ENCODE assay signal across 25 cellular contexts in genomic region chr20:24095303-24095702, GRCh38.
DNase-seq lines count a peak whose midpoint lies in the region; ATAC-seq, FAIRE-seq and TF ChIP-seq lines count a peak whose summit lies in the region.
"Had no signal": no experiment of that assay in that cellular context is flagged by ENCODE, and none has a peak within 500 bp of the region (broad histone marks: within the 10 kb centered on the region; RNA-seq: fewer than 3 reads in every experiment).

No MANE protein-coding gene starts in this region.

- H3K36me3 ChIP-seq in body of pancreas (replicated peaks in 1 of 2; ENCODE audit: insufficient read depth in 1 of 2, low read depth in 2 of 2) = no peaks in the 10 kb centered on the region
- H3K36me3 ChIP-seq: BE2C; BLaER1 treated with 17β-estradiol and CSF1 and Interleukin-3, amounts not matched to agents 10 nM and 100 nM; HAP-1 had no signal

- no peaks in the 10 kb centered on the region for H3K27me3 ChIP-seq in body of pancreas
- H3K27me3 ChIP-seq: BE2C; BLaER1 treated with 17β-estradiol and CSF1 and Interleukin-3, amounts not matched to agents 10 nM and 100 nM had no signal

- H3K4me1 Mint-ChIP-seq in stimulated activated naive CD8-positive, alpha-beta T cell treated with anti-CD3 and anti-CD28 coated beads, Interleukin-15, amount 100 ng/mL, for 72 hours = peaks cover 2% of the 10 kb centered on the region
- H3K4me1 Mint-ChIP-seq in mesothelial cell of epicardium = peaks cover 56% of the 10 kb centered on the region
- H3K4me1 Mint-ChIP-seq in activated CD4-positive, alpha-beta T cell treated with anti-CD3 and anti-CD28 coated beads, Interleukin-2, amount 10 ng/mL, durations not matched to agents 7 days and 5 days = peaks cover 8% of the 10 kb centered on the region
- H3K4me1 Mint-ChIP-seq: CD14-positive monocyte had no signal

- peaks cover 18% of the 10 kb centered on the region for H3K4me1 ChIP-seq in body of pancreas
- H3K4me1 ChIP-seq: BE2C; BLaER1 treated with 17β-estradiol and CSF1 and Interleukin-3, amounts not matched to agents 10 nM and 100 nM; HAP-1 had no signal

- no peak for DNase-seq in stimulated activated naive CD8-positive, alpha-beta T cell treated with anti-CD3 and anti-CD28 coated beads, Interleukin-15, Interleukin-2, amounts not matched to agents 100 U/mL and 50 U/mL, for 24 hours
- no peak for DNase-seq in stimulated activated naive CD8-positive, alpha-beta T cell treated with anti-CD3 and anti-CD28 coated beads, Interleukin-15, amount 100 ng/mL, for 72 hours
- no peak for DNase-seq in body of pancreas
- DNase-seq in mesothelial cell of epicardium (ENCODE audit: low spot score in 2 of 2, unreplicated experiment in 2 of 2) = no peak
- DNase-seq in activated CD4-positive, alpha-beta T cell treated with anti-CD3 and anti-CD28 coated beads, Interleukin-2, amount 10 ng/mL, durations not matched to agents 7 days and 5 days = no peak
- no peak for DNase-seq in stimulated activated naive CD4-positive, alpha-beta T cell (lab: John Stamatoyannopoulos, UW)
- no peak for DNase-seq in frontal cortex (ENCODE audit: low spot score in 2 of 2)
- DNase-seq: 8988T; ACHN; AML-193; BE2C; CD4-positive, alpha-beta T cell; CD8-positive, alpha-beta memory T cell; DMS 273 treated with DMSO at 0.1 percent for 48 hours; GF-D8; HFFc6 had no signal

- TF ChIP-seq CTCF in body of pancreas (IDR thresholded peaks at IDR 0.05) (no peak), mesothelial cell of epicardium (IDR thresholded peaks at IDR 0.05; ENCODE audit: unreplicated experiment) (no peak)

- TF ChIP-seq POLR2A in body of pancreas (IDR thresholded peaks at IDR 0.05) = no peak

- CTCF ChIA-PET in activated CD4-positive, alpha-beta T cell treated with anti-CD3 and anti-CD28 coated beads, Interleukin-2, amount 10 ng/mL, durations not matched to agents 7 days and 5 days (lab: Charles Lee) = interaction anchor here (0.6 to 0.8 kb wide), 2 partner anchors 32 to 833 kb away, joined by 3 read pairs; no protein-coding TSS in a partner anchor

- H3K9me3 Mint-ChIP-seq in stimulated activated naive CD8-positive, alpha-beta T cell treated with anti-CD3 and anti-CD28 coated beads, Interleukin-15, amount 100 ng/mL, for 72 hours = no peaks in the 10 kb centered on the region
- H3K9me3 Mint-ChIP-seq in mesothelial cell of epicardium = no peaks in the 10 kb centered on the region
- H3K9me3 Mint-ChIP-seq in activated CD4-positive, alpha-beta T cell treated with anti-CD3 and anti-CD28 coated beads, Interleukin-2, amount 10 ng/mL, durations not matched to agents 7 days and 5 days = no peaks in the 10 kb centered on the region
- H3K9me3 Mint-ChIP-seq: CD4-positive, alpha-beta T cell; CD8-positive, alpha-beta memory T cell; GM23338; HFFc6 had no signal

- no peak overlapping the region for H3K4me3 ChIP-seq in body of pancreas
- H3K4me3 ChIP-seq: A549; BLaER1 treated with 17β-estradiol and CSF1 and Interleukin-3, amounts not matched to agents 10 nM and 100 nM; GM23338; HAP-1 had no signal

- peak; percentile 19 for ATAC-seq in stimulated activated naive CD8-positive, alpha-beta T cell treated with anti-CD3 and anti-CD28 coated beads, Interleukin-15, Interleukin-2, amounts not matched to agents 100 U/mL and 50 U/mL, for 24 hours
- no peak for ATAC-seq in stimulated activated naive CD8-positive, alpha-beta T cell treated with anti-CD3 and anti-CD28 coated beads, Interleukin-15, amount 100 ng/mL, for 72 hours
- ATAC-seq in body of pancreas = peak; percentile 52
- ATAC-seq: A549, GM23338 had no signal

- no peaks in the 10 kb centered on the region for H3K27me3 Mint-ChIP-seq in stimulated activated naive CD8-positive, alpha-beta T cell treated with anti-CD3 and anti-CD28 coated beads, Interleukin-15, amount 100 ng/mL, for 72 hours
- no peaks in the 10 kb centered on the region for H3K27me3 Mint-ChIP-seq in mesothelial cell of epicardium (ENCODE audit: low read depth)
- peaks cover 2% of the 10 kb centered on the region for H3K27me3 Mint-ChIP-seq in activated CD4-positive, alpha-beta T cell treated with anti-CD3 and anti-CD28 coated beads, Interleukin-2, amount 10 ng/mL, durations not matched to agents 7 days and 5 days

- H3K27ac Mint-ChIP-seq in stimulated activated naive CD8-positive, alpha-beta T cell treated with anti-CD3 and anti-CD28 coated beads, Interleukin-15, amount 100 ng/mL, for 72 hours = no peak overlapping the region
- peak overlapping the region; percentile 96 for H3K27ac Mint-ChIP-seq in mesothelial cell of epicardium
- no peak overlapping the region for H3K27ac Mint-ChIP-seq in activated CD4-positive, alpha-beta T cell treated with anti-CD3 and anti-CD28 coated beads, Interleukin-2, amount 10 ng/mL, durations not matched to agents 7 days and 5 days
- H3K27ac Mint-ChIP-seq: CD14-positive monocyte; CD4-positive, alpha-beta T cell; CD8-positive, alpha-beta memory T cell; GM23338; HFFc6 had no signal

- no peaks in the 10 kb centered on the region for H3K36me3 Mint-ChIP-seq in mesothelial cell of epicardium
- H3K36me3 Mint-ChIP-seq in activated CD4-positive, alpha-beta T cell treated with anti-CD3 and anti-CD28 coated beads, Interleukin-2, amount 10 ng/mL, durations not matched to agents 7 days and 5 days (ENCODE audit: low read depth) = no peaks in the 10 kb centered on the region
- H3K36me3 Mint-ChIP-seq: CD14-positive monocyte had no signal

- no peak for FAIRE-seq in frontal cortex (lab: Jason Lieb, UNC)
- FAIRE-seq: A549, D721Med, GM12891, GM18507, H54 had no signal

- peak overlapping the region; percentile 36 to 81 (median 68) for H3K27ac ChIP-seq in body of pancreas
- H3K27ac ChIP-seq: A549; BLaER1 treated with 17β-estradiol and CSF1 and Interleukin-3, amounts not matched to agents 10 nM and 100 nM had no signal

- H3K9me3 ChIP-seq in body of pancreas = no peaks in the 10 kb centered on the region
- H3K9me3 ChIP-seq: A549; BE2C; BLaER1 treated with 17β-estradiol and CSF1 and Interleukin-3, amounts not matched to agents 10 nM and 100 nM; HAP-1 had no signal

- intact Hi-C loops in body of pancreas (cut with DNase I) = no loop called here

- POLR2A ChIA-PET in activated CD4-positive, alpha-beta T cell treated with anti-CD3 and anti-CD28 coated beads, Interleukin-2, amount 10 ng/mL, durations not matched to agents 7 days and 5 days (lab: Charles Lee) = no interaction called here

- no peak overlapping the region for H3K4me3 Mint-ChIP-seq in stimulated activated naive CD8-positive, alpha-beta T cell treated with anti-CD3 and anti-CD28 coated beads, Interleukin-15, amount 100 ng/mL, for 72 hours
- no peak overlapping the region for H3K4me3 Mint-ChIP-seq in mesothelial cell of epicardium
- no peak overlapping the region for H3K4me3 Mint-ChIP-seq in activated CD4-positive, alpha-beta T cell treated with anti-CD3 and anti-CD28 coated beads, Interleukin-2, amount 10 ng/mL, durations not matched to agents 7 days and 5 days
- H3K4me3 Mint-ChIP-seq: CD14-positive monocyte; CD4-positive, alpha-beta T cell; CD8-positive, alpha-beta memory T cell; GM23338; HFFc6 had no signal
